8 cellular contexts compared by ENCODE assay signal in the genomic region with DNA sequence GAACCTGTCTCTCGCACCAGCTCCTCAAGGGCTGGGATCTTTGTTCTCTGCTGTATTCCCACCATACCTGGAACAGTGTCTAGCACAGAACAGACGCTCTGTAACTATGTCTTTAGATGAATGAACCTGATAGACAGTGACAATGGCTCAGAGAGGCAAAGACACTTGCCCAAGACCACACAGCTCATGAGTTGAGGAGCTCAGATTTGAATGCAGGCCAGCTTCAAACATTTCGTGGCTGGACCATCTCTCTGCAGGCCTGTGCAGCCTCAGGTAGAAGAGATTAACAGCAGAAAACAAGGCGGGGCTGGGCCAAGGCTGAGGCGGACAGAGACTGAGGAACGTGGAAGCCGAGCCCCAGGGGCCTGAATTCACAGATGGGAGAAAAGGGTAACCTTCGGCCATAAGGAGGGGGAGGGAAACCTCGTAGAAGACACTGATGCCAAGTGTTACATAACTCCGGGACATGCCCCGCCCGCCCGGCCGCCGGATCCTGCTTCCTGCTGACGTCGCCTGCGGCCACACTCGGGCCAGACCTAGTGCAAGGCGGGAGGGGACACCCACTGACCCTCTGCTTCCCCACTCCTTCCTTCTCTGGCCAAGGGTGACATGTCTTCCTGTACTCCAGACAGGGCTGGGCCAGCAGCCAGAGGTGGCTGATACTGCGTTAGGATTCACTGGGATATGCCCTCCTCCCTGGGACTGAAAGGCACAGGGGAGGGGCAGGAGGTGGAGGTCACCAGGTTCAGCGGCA.
DNase-seq lines count a peak whose midpoint lies in the region; ATAC-seq and TF ChIP-seq lines count a peak whose summit lies in the region.

No MANE protein-coding gene starts in this region.

- ATAC-seq in mucosa of descending colon (peak; percentile 90), GM19035 (IDR thresholded peaks at IDR 0.05; ENCODE audit: unreplicated experiment) (no peak)

- TF ChIP-seq CTCF in dorsolateral prefrontal cortex (IDR thresholded peaks at IDR 0.05 in 54 of 56, conservative IDR thresholded peaks at IDR 0.05 in 2 of 56; ENCODE audit: low read depth in 1 of 56, partially characterized antibody in 56 of 56) (peak in 5 of 56 donors; percentile 8 to 14 (median 9)), mucosa of descending colon (IDR thresholded peaks at IDR 0.05) (no peak), uterus (IDR thresholded peaks at IDR 0.05) (peak in 1 of 4 experiments; percentile 9)

- intact Hi-C loops in dorsolateral prefrontal cortex (cut with DNase I) = loop anchor here in 1 of 2 donors (10.0 kb wide), 1 partner anchor 183 kb away; a partner anchor contains a TSS
- intact Hi-C loops in mucosa of descending colon (cut with DNase I, micrococcal nuclease) = no loop called here
- intact Hi-C loops in uterus (cut with DNase I; ENCODE audit: low total_unique reads) = loop anchor here (10.0 kb wide), 1 partner anchor 383 kb away; no protein-coding TSS in a partner anchor

- H3K4me1 ChIP-seq in mucosa of descending colon (ENCODE audit: low read depth) (peaks cover 18% of the 10 kb centered on the region), uterus (peaks cover 43 to 44% of the 10 kb centered on the region in 2 donors)

- H3K36me3 ChIP-seq in mucosa of descending colon (ENCODE audit: low read depth) = no peaks in the 10 kb centered on the region
- H3K36me3 ChIP-seq in uterus = no peaks in the 10 kb centered on the region

- DNase-seq in NCI-H2029 (lab: John Stamatoyannopoulos, UW) (peak; percentile 60), NCI-H2029 treated with DMSO at 0.1 percent for 48 hours (lab: John Stamatoyannopoulos, UW) (no peak), dorsolateral prefrontal cortex (peak; percentile 69 to 87 (median 80)), mucosa of descending colon (peak; percentile 91 to 93 (median 93)), uterus (peak; percentile 91 to 92), NCI-H1092 (lab: John Stamatoyannopoulos, UW) (no peak), NCI-H510A treated with DMSO at 0.1 percent for 48 hours (lab: John Stamatoyannopoulos, UW) (no peak)

- H3K9me3 ChIP-seq in mucosa of descending colon = no peaks in the 10 kb centered on the region
- H3K9me3 ChIP-seq in uterus = no peaks in the 10 kb centered on the region

- H3K4me3 ChIP-seq in dorsolateral prefrontal cortex = peak overlapping the region in 6 of 59 donors; percentile 3 to 19 (median 12)
- H3K4me3 ChIP-seq in mucosa of descending colon = no peak overlapping the region
- no peak overlapping the region for H3K4me3 ChIP-seq in uterus

- peak in 1 of 2 donors; percentile 14 for TF ChIP-seq POLR2A in uterus (IDR thresholded peaks at IDR 0.05)

- H3K27me3 ChIP-seq in dorsolateral prefrontal cortex (no peaks in the 10 kb centered on the region), uterus (no peaks in the 10 kb centered on the region)

- peak overlapping the region in 58 of 59 donors; percentile 37 to 91 (median 81) for H3K27ac ChIP-seq in dorsolateral prefrontal cortex
- H3K27ac ChIP-seq in uterus = peak overlapping the region; percentile 87

Comparison
In these comparisons a context has a peak if more than half of its experiments do, and no peak if none do; other contexts are left out.
1. DNase-seq: peak in NCI-H2029 (single experiment), dorsolateral prefrontal cortex (10 of 10), mucosa of descending colon (3 of 3) and uterus (2 of 2); none in NCI-H2029 treated with DMSO at 0.1 percent for 48 hours (single experiment), NCI-H1092 (single experiment) and NCI-H510A treated with DMSO at 0.1 percent for 48 hours (single experiment).